Comparison of ENCODE assay signal across 29 cellular contexts in the genomic region with DNA sequence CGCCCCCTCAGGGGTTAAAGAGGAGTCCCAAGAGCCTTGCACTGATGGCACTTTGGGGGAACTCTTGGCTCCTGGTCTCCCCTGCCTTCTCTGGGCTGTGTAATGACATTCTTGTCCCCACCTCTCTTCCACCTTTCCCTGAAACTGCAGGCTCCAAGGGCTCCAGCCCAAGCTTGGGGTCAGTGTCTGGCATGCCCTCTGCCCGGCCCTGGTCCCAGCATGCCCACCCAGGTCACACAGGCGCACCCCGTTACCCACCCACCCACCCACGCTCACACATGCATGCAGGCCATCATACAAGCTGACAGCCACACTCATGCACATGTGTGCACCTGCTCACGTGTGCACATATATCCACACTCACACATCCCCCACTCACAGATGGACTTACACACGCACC. TPM values are rescaled to one million over a fixed set of nuclear protein-coding genes. Genes with fewer than 3 reads are reported as not detected.
A peak's percentile ranks its signal among the peaks of the same experiment; 100 is the strongest.
DNase-seq lines count a peak whose midpoint lies in the region; ATAC-seq, FAIRE-seq and TF ChIP-seq lines count a peak whose summit lies in the region.
"Had no signal": no experiment of that assay in that cellular context is flagged by ENCODE, and none has a peak within 500 bp of the region (broad histone marks: within the 10 kb centered on the region; RNA-seq: fewer than 3 reads in every experiment).

No MANE protein-coding gene starts in this region.

- H3K18ac ChIP-seq in neuronal stem cell (ENCODE audit: low read length), result no peak overlapping the region

- H2AK5ac ChIP-seq in neuronal stem cell (ENCODE audit: low read depth, low read length), result no peak overlapping the region

- H3K27me3 Mint-ChIP-seq in type B pancreatic cell, result peaks cover 21% of the 10 kb centered on the region

- in situ Hi-C loops in HepG2 (cut with HindIII; ENCODE audit: extremely low pct_ligation_motif_present, low pct_unique_long_range_greater_than_20kb), result no loop called here
- in situ Hi-C loops in K562 (cut with MboI), result no loop called here

- TF ChIP-seq EP300 in HepG2 (IDR thresholded peaks at IDR 0.05; ENCODE audit: low read depth in 2 of 2, low read length in 2 of 2) (no peak), HepG2 (CRISPR knock-in tag; IDR thresholded peaks at IDR 0.05; ENCODE audit: borderline replicate concordance) (no peak), K562 (IDR thresholded peaks at IDR 0.05; ENCODE audit: low read length) (no peak)

- H3K27me3 ChIP-seq in HepG2 (ENCODE audit: control insufficient read depth in 1 of 2, insufficient read depth in 2 of 2, low read length in 2 of 2) (peaks cover under 1 to 34% of the 10 kb centered on the region in 2 experiments; a peak in 3 of 5 replicates), right lobe of liver (no peaks in the 10 kb centered on the region), K562 (ENCODE audit: control insufficient read depth in 2 of 2, insufficient read depth in 2 of 2, low read length in 2 of 2) (no peaks in the 10 kb centered on the region), neuronal stem cell (ENCODE audit: control insufficient read depth in 3 of 3, insufficient read depth in 3 of 3, low read depth in 1 of 3, low read length in 3 of 3) (no peaks in the 10 kb centered on the region)
- H3K27me3 ChIP-seq: SJCRH30 had no signal

- peaks cover 15% of the 10 kb centered on the region for H3K4me1 ChIP-seq in HepG2 (ENCODE audit: insufficient read depth, low read length)
- no peaks in the 10 kb centered on the region for H3K4me1 ChIP-seq in right lobe of liver
- H3K4me1 ChIP-seq in K562 (replicated peaks in 1 of 2; ENCODE audit: control insufficient read depth in 2 of 2, insufficient read depth in 2 of 2, low read length in 2 of 2), result peaks cover 25 to 28% of the 10 kb centered on the region in 2 experiments
- H3K4me1 ChIP-seq in neuronal stem cell (ENCODE audit: control insufficient read depth in 2 of 2, insufficient read depth in 1 of 2, low read depth in 1 of 2, low read length in 2 of 2), result peaks cover 0 to 14% of the 10 kb centered on the region in 2 donors
- H3K4me1 ChIP-seq: HAP-1, SJCRH30 had no signal

- H4K91ac ChIP-seq in neuronal stem cell (ENCODE audit: low read depth, low read length, poor library complexity), result no peak overlapping the region

- peak; percentile 9; the same call in 2 of the 3 replicates for ATAC-seq in HepG2
- ATAC-seq in right lobe of liver, result no peak
- no peak for ATAC-seq in K562
- no peak for ATAC-seq in HG03432 (IDR thresholded peaks at IDR 0.05; ENCODE audit: unreplicated experiment)
- ATAC-seq: Right ventricle myocardium inferior, SK-N-SH treated with all-trans-retinoic acid at 6 μM for 48 hours had no signal

- no peak overlapping the region for H3K27ac Mint-ChIP-seq in type B pancreatic cell
- H3K27ac Mint-ChIP-seq: CD4-positive, alpha-beta T cell had no signal

- H2BK120ac ChIP-seq in neuronal stem cell (ENCODE audit: low read depth, low read length), result no peak overlapping the region

- H3K4me2 ChIP-seq in HepG2 (ENCODE audit: low read depth, low read length), result peak overlapping the region; percentile 54; the same call in 1 of the 2 replicates
- H3K4me2 ChIP-seq in K562 (ENCODE audit: insufficient read depth, low read length), result no peak overlapping the region
- H3K4me2 ChIP-seq in neuronal stem cell (ENCODE audit: insufficient read depth, low read length, poor library complexity, severe bottlenecking), result no peak overlapping the region
- H3K4me2 ChIP-seq: PC-9 had no signal

- no peaks in the 10 kb centered on the region for H3K79me2 ChIP-seq in HepG2 (ENCODE audit: insufficient read depth, low read length)
- H3K79me2 ChIP-seq in K562 (ENCODE audit: control insufficient read depth, insufficient read depth, low read length), result no peaks in the 10 kb centered on the region

- H3K9me3 Mint-ChIP-seq in type B pancreatic cell, result no peaks in the 10 kb centered on the region
- H3K9me3 Mint-ChIP-seq: CD4-positive, alpha-beta T cell had no signal

- no peaks in the 10 kb centered on the region for H3K79me1 ChIP-seq in neuronal stem cell (ENCODE audit: low read depth, low read length)

- TF ChIP-seq RAD21 in HepG2 (CRISPR knock-in tag; IDR thresholded peaks at IDR 0.05), result no peak
- TF ChIP-seq RAD21 in K562 (CRISPR knock-in tag; conservative IDR thresholded peaks at IDR 0.05 in 1 of 2, IDR thresholded peaks at IDR 0.05 in 1 of 2), result no peak

- no peaks in the 10 kb centered on the region for H3K36me3 ChIP-seq in HepG2 (replicated peaks in 1 of 2; ENCODE audit: control insufficient read depth in 1 of 2, insufficient read depth in 2 of 2, low read length in 2 of 2)
- H3K36me3 ChIP-seq in right lobe of liver, result no peaks in the 10 kb centered on the region
- H3K36me3 ChIP-seq in K562 (ENCODE audit: control insufficient read depth, insufficient read depth, low read length), result no peaks in the 10 kb centered on the region
- H3K36me3 ChIP-seq in neuronal stem cell (replicated peaks in 1 of 2; ENCODE audit: control insufficient read depth in 2 of 2, insufficient read depth in 2 of 2, low read length in 2 of 2), result no peaks in the 10 kb centered on the region
- H3K36me3 ChIP-seq: HAP-1, SJCRH30 had no signal

- FAIRE-seq in HepG2 (lab: Jason Lieb, UNC) (no peak), K562 (lab: Jason Lieb, UNC) (no peak)
- FAIRE-seq: G401.6 had no signal

- intact Hi-C loops in HepG2 (cut with micrococcal nuclease; ENCODE audit: unreplicated experiment), result no loop called here
- intact Hi-C loops in right lobe of liver (cut with DNase I), result no loop called here
- intact Hi-C loops in K562 (cut with micrococcal nuclease), result no loop called here

- CTCF ChIA-PET in HepG2 (lab: Yijun Ruan, JAX; ENCODE audit: low intra/inter-chr PET ratio, low total read pairs) (no interaction called here), K562 (lab: Yijun Ruan, JAX; ENCODE audit: low intra/inter-chr PET ratio) (no interaction called here)

- H3K9me3 ChIP-seq in HepG2 (ENCODE audit: low read length) (no peaks in the 10 kb centered on the region), right lobe of liver (no peaks in the 10 kb centered on the region), K562 (replicated peaks; ENCODE audit: control insufficient read depth, insufficient read depth, low read depth, low read length) (peaks cover 1% of the 10 kb centered on the region; the same call in 1 of the 2 replicates), neuronal stem cell (replicated peaks in 1 of 2; ENCODE audit: control insufficient read depth in 2 of 2, insufficient read depth in 1 of 2, low read depth in 1 of 2, low read length in 2 of 2) (peaks cover 0 to under 1% of the 10 kb centered on the region in 2 donors)
- H3K9me3 ChIP-seq: Caco-2, HAP-1, SJCRH30 had no signal

- H3K23ac ChIP-seq in neuronal stem cell (ENCODE audit: low read depth, low read length, poor library complexity), result no peak overlapping the region

- no peak overlapping the region for H4K8ac ChIP-seq in neuronal stem cell (ENCODE audit: low read depth, low read length)

- no peak for DNase-seq in HepG2 (ENCODE audit: low spot score)
- no peak for DNase-seq in right lobe of liver
- DNase-seq in K562 (ENCODE audit: extremely low read depth in 1 of 4, low spot score in 3 of 4), result no peak
- DNase-seq in neuronal stem cell (ENCODE audit: low spot score), result no peak
- DNase-seq in type B pancreatic cell (ENCODE audit: extremely low spot score, unreplicated experiment), result peak; percentile 58
- DNase-seq in COLO829 (ENCODE audit: low spot score), result no peak
- DNase-seq in pons (ENCODE audit: low spot score), result no peak
- DNase-seq: Caco-2; CD4-positive, alpha-beta T cell; GOT3; KG1; NCI-H1048; NCI-H1417 treated with DMSO at 0.1 percent for 48 hours; NCI-H1694 treated with DMSO at 0.1 percent for 48 hours; NCI-H2081; NCI-H2227 treated with DMSO at 0.1 percent for 48 hours; NCI-H526 treated with DMSO at 0.1 percent for 48 hours; SJCRH30 had no signal

- 24% methylated on average over 7 of the region's 7 CpGs for WGBS in HepG2 (ENCODE audit: low lambda C conversion rate)
- WGBS in right lobe of liver (ENCODE audit: insufficient coverage, low coverage, low lambda C conversion rate, missing lambda C conversion rate), result 83% methylated on average over 1 of the region's 7 CpGs
- WGBS in K562 (ENCODE audit: insufficient coverage, low coverage, missing lambda C conversion rate), result 97% methylated on average over 3 of the region's 7 CpGs
- no CpG with 5 or more reads among the region's 7 CpGs for WGBS in neuronal stem cell (ENCODE audit: extremely low coverage in 2 of 2, insufficient read length in 2 of 2, insufficient replicate concordance in 1 of 2), 2 donors

- H3K4ac ChIP-seq in neuronal stem cell (ENCODE audit: low read length), result no peak overlapping the region

- no peaks in the 10 kb centered on the region for H3K36me3 Mint-ChIP-seq in type B pancreatic cell

- H4K20me1 ChIP-seq in HepG2 (ENCODE audit: insufficient read depth, low read length), result no peaks in the 10 kb centered on the region
- H4K20me1 ChIP-seq in K562 (replicated peaks; ENCODE audit: control insufficient read depth, insufficient read depth, low read length), result no peaks in the 10 kb centered on the region

- no peak overlapping the region for H3K27ac ChIP-seq in HepG2 (ENCODE audit: extremely low read length, insufficient read depth, low read length)
- H3K27ac ChIP-seq in right lobe of liver, result no peak overlapping the region
- H3K27ac ChIP-seq in K562 (ENCODE audit: extremely low read depth, low read depth, low read length), result no peak overlapping the region
- no peak overlapping the region for H3K27ac ChIP-seq in neuronal stem cell (replicated peaks; ENCODE audit: low read length)
- H3K27ac ChIP-seq: PC-9, SJCRH30 had no signal

- no peak overlapping the region for H2BK12ac ChIP-seq in neuronal stem cell (ENCODE audit: low read length)

- no peak for TF ChIP-seq POLR2A in HepG2 (IDR thresholded peaks at IDR 0.05; ENCODE audit: insufficient read depth in 1 of 2, low read depth in 2 of 2, low read length in 2 of 2)
- TF ChIP-seq POLR2A in right lobe of liver (IDR thresholded peaks at IDR 0.05), result no peak
- no peak for TF ChIP-seq POLR2A in K562 (conservative IDR thresholded peaks at IDR 0.05)

- TF ChIP-seq CTCF in HepG2 (CRISPR knock-in tag; IDR thresholded peaks at IDR 0.05) (no peak), right lobe of liver (IDR thresholded peaks at IDR 0.05) (no peak), K562 (IDR thresholded peaks at IDR 0.05 in 2 of 3, conservative IDR thresholded peaks at IDR 0.05 in 1 of 3; ENCODE audit: insufficient read depth in 2 of 3, low read depth in 1 of 3, low read length in 3 of 3) (no peak), type B pancreatic cell (conservative IDR thresholded peaks at IDR 0.05) (no peak)

- H2BK15ac ChIP-seq in neuronal stem cell (ENCODE audit: low read length), result no peak overlapping the region

- H3K4me3 Mint-ChIP-seq in type B pancreatic cell, result no peak overlapping the region
- H3K4me3 Mint-ChIP-seq: CD4-positive, alpha-beta T cell had no signal

- peaks cover 8% of the 10 kb centered on the region for H3K4me1 Mint-ChIP-seq in type B pancreatic cell (ENCODE audit: unreplicated experiment)

- H3K9me1 ChIP-seq in K562 (ENCODE audit: control insufficient read depth, insufficient read depth, low read length), result no peaks in the 10 kb centered on the region

- H3K14ac ChIP-seq in neuronal stem cell (ENCODE audit: low read length), result no peak overlapping the region

- H3K9ac ChIP-seq in HepG2 (ENCODE audit: insufficient read depth, low read depth, low read length), result no peak overlapping the region
- H3K9ac ChIP-seq in K562 (ENCODE audit: insufficient read depth in 1 of 2, low read depth in 2 of 2, low read length in 2 of 2), result peak overlapping the region in 1 of 2 experiments; percentile 59; a peak in 1 of 4 replicates
- H3K9ac ChIP-seq in neuronal stem cell (ENCODE audit: low read depth, low read length, poor library complexity), result no peak overlapping the region

- POLR2A ChIA-PET in HepG2 (lab: Yijun Ruan, JAX) (interaction anchor here (0.6 to 1.3 kb wide), 4 partner anchors 11 to 113 kb away, joined by 3 to 7 read pairs (median 4); no protein-coding TSS in a partner anchor), K562 (lab: Yijun Ruan, JAX) (interaction anchor here (0.7 to 1.9 kb wide), 3 partner anchors 30 to 87 kb away, joined by 3 to 7 read pairs (median 3); no protein-coding TSS in a partner anchor)

- H3K4me3 ChIP-seq in HepG2 (replicated peaks in 1 of 3; ENCODE audit: insufficient read depth in 1 of 3, low read depth in 2 of 3, low read length in 3 of 3), result no peak overlapping the region
- H3K4me3 ChIP-seq in right lobe of liver, result no peak overlapping the region
- H3K4me3 ChIP-seq in K562, result no peak overlapping the region
- no peak overlapping the region for H3K4me3 ChIP-seq in neuronal stem cell (ENCODE audit: low read length in 2 of 2)
- H3K4me3 ChIP-seq: HAP-1, PC-9, SJCRH30 had no signal

- BruUV-seq in HepG2 (replicated peaks; lab: Mats Ljungman, UMichigan), result no TSS peak
- BruUV-seq in K562 (replicated peaks; lab: Mats Ljungman, UMichigan), result no TSS peak

- H2AFZ ChIP-seq in HepG2 (ENCODE audit: low read length), result no peak overlapping the region
- H2AFZ ChIP-seq in K562 (ENCODE audit: low read depth, low read length), result 0 out of 2 replicates have a peak overlapping the region, but pooled peaks have one; percentile 74
- peak overlapping the region; percentile 92 for H2AFZ ChIP-seq in neuronal stem cell (ENCODE audit: low read length)
- H2AFZ ChIP-seq: PC-9 had no signal

- H2BK5ac ChIP-seq in neuronal stem cell (ENCODE audit: low read length), result no peak overlapping the region

RNA-seq across cellular contexts. Expression of a gene that starts 6.9 kb away (rescaled TPM):
- total RNA-seq in HepG2 (2016; rRNA removed; fragmentation: Illumina TruSeq; extraction: Trizol) (2.4 and 4.2 TPM in 2 replicates), right lobe of liver (not detected), K562 (2014; rRNA removed) (0.94 and 1.0 TPM in 2 replicates), K562 (2014; rRNA removed; fragmentation: Illumina TruSeq; extraction: Trizol) (0.44 and 2.3 TPM in 2 replicates), K562 (2015; rRNA removed; fragmentation: Illumina TruSeq; extraction: Trizol) (0.45 and 0.65 TPM in 2 replicates), K562 (2021) (4.7 and 6.8 TPM in 2 replicates), type B pancreatic cell (ENCODE audit: low replicate concordance) (not detected in 2 replicates)
- 0.30 and 0.35 TPM in 2 replicates for total RNA-seq in HepG2 (2016; cell fraction: cytosol; rRNA removed; fragmentation: Illumina TruSeq; extraction: Trizol; ENCODE audit: low read depth)
- 0.24 and 3.4 TPM in 2 replicates for total RNA-seq in HepG2 (2016; cell fraction: insoluble cytoplasmic fraction; rRNA removed; fragmentation: Illumina TruSeq; extraction: Trizol)
- 2.8 and 6.4 TPM in 2 replicates for total RNA-seq in HepG2 (2016; cell fraction: membrane; rRNA removed; fragmentation: Illumina TruSeq; extraction: Trizol)
- total RNA-seq in HepG2 (2016; cell fraction: nucleus; rRNA removed; fragmentation: Illumina TruSeq; extraction: Trizol), result 2.9 and 7.5 TPM in 2 replicates
- polyA plus RNA-seq in HepG2 (2011; rRNA removed) (0.04 and 0.07 TPM in 2 replicates), K562 (2011; rRNA removed) (3.4 and 6.9 TPM in 2 replicates), K562 (2014; fragmentation: Illumina TruSeq; extraction: Trizol) (0.56 and 1.8 TPM in 2 replicates), K562 (2014; fragmentation: Nextera tagmentation; extraction: Ambion mirVana) (1 to 10 TPM; 2.5 to 2.8 TPM), K562 (2014; rRNA removed) (1.6 and 5.0 TPM in 2 replicates)
- polyA plus RNA-seq in HepG2 (2011; cell fraction: cytosol; rRNA removed), result not detected in 2 replicates
- 0.14 TPM in 2 replicates for polyA plus RNA-seq in HepG2 (2011; cell fraction: nucleus; rRNA removed)
- 0.30 TPM in 1 of 2 replicates, not detected in the other for polyA plus RNA-seq in HepG2 (2012)
- 0.94 and 5.4 TPM in 2 replicates for polyA plus RNA-seq in HepG2 (2016; cell fraction: cytosol; fragmentation: Illumina TruSeq; extraction: Trizol; ENCODE audit: low read depth)
- 0.35 and 2.3 TPM in 2 replicates for polyA plus RNA-seq in HepG2 (2016; cell fraction: insoluble cytoplasmic fraction; fragmentation: Illumina TruSeq; extraction: Trizol; ENCODE audit: low read depth)
- polyA plus RNA-seq in HepG2 (2016; cell fraction: membrane; fragmentation: Illumina TruSeq; extraction: Trizol; ENCODE audit: low read depth), result 0.14 and 0.24 TPM in 2 replicates
- 0.69 and 1.0 TPM in 2 replicates for polyA plus RNA-seq in HepG2 (2016; cell fraction: nucleus; fragmentation: Illumina TruSeq; extraction: Trizol; ENCODE audit: insufficient read depth, low read depth)
- polyA minus RNA-seq in HepG2 (2011; rRNA and poly(A)+ RNA removed; ENCODE audit: low replicate concordance), result not detected in 2 replicates
- polyA minus RNA-seq in HepG2 (2011; cell fraction: cytosol; rRNA and poly(A)+ RNA removed), result not detected in 2 replicates
- polyA minus RNA-seq in HepG2 (2011; cell fraction: nucleus; rRNA and poly(A)+ RNA removed), result 1.7 TPM in 1 of 2 replicates, not detected in the other
- total RNA-seq in K562 (2011; cell fraction: chromatin; rRNA removed; ENCODE audit: low replicate concordance), result 26.6 and 60.2 TPM in 2 replicates
- total RNA-seq in K562 (2011; cell fraction: nucleolus; rRNA removed), result 32.0 and 34.7 TPM in 2 replicates
- 22.7 and 29.8 TPM in 2 replicates for total RNA-seq in K562 (2011; cell fraction: nucleoplasm; rRNA removed)
- 0.65 and 1.6 TPM in 2 replicates for polyA plus RNA-seq in K562 (2011; cell fraction: cytosol; rRNA removed)
- polyA plus RNA-seq in K562 (2011; cell fraction: nucleus; rRNA removed), result 39.8 and 97.5 TPM in 2 replicates
- polyA plus RNA-seq in K562 (2012), result 1.3 and 9.4 TPM in 2 replicates
- polyA minus RNA-seq in K562 (2011; rRNA and poly(A)+ RNA removed), result 0.36 and 2.7 TPM in 2 replicates
- 8.7 TPM in 1 of 2 replicates, not detected in the other for polyA minus RNA-seq in K562 (2011; cell fraction: cytosol; rRNA and poly(A)+ RNA removed)
- polyA minus RNA-seq in K562 (2011; cell fraction: nucleus; rRNA and poly(A)+ RNA removed), result 6.9 and 15.8 TPM in 2 replicates
- not detected for polyA plus RNA-seq in neuronal stem cell (2013, experiment 1 of 2)
- not detected for polyA plus RNA-seq in neuronal stem cell (2013, experiment 2 of 2)
- total RNA-seq: A172; CD4-positive, alpha-beta T cell; HT1080; NCI-H460; Right ventricle myocardium inferior; RPMI7951; SJCRH30 had no signal
- polyA plus RNA-seq: BJ had no signal

RNA-seq across cellular contexts. Expression of a gene that starts 50.5 kb away (rescaled TPM):
- total RNA-seq in HepG2 (2016; rRNA removed; fragmentation: Illumina TruSeq; extraction: Trizol), result 9.5 and 21.5 TPM in 2 replicates
- total RNA-seq in HepG2 (2016; cell fraction: cytosol; rRNA removed; fragmentation: Illumina TruSeq; extraction: Trizol; ENCODE audit: low read depth), result 1.4 and 1.7 TPM in 2 replicates
- total RNA-seq in HepG2 (2016; cell fraction: insoluble cytoplasmic fraction; rRNA removed; fragmentation: Illumina TruSeq; extraction: Trizol), result 10.3 and 20.5 TPM in 2 replicates
- 5.6 and 6.5 TPM in 2 replicates for total RNA-seq in HepG2 (2016; cell fraction: membrane; rRNA removed; fragmentation: Illumina TruSeq; extraction: Trizol)
- 13.3 and 18.2 TPM in 2 replicates for total RNA-seq in HepG2 (2016; cell fraction: nucleus; rRNA removed; fragmentation: Illumina TruSeq; extraction: Trizol)
- polyA plus RNA-seq in HepG2 (2011; rRNA removed), result 3.9 and 7.1 TPM in 2 replicates
- 3.0 and 3.4 TPM in 2 replicates for polyA plus RNA-seq in HepG2 (2011; cell fraction: cytosol; rRNA removed)
- polyA plus RNA-seq in HepG2 (2011; cell fraction: nucleus; rRNA removed), result 2.3 and 2.6 TPM in 2 replicates
- 5.5 and 10.6 TPM in 2 replicates for polyA plus RNA-seq in HepG2 (2012)
- polyA plus RNA-seq in HepG2 (2016; cell fraction: cytosol; fragmentation: Illumina TruSeq; extraction: Trizol; ENCODE audit: low read depth), result 0.46 and 0.79 TPM in 2 replicates
- polyA plus RNA-seq in HepG2 (2016; cell fraction: insoluble cytoplasmic fraction; fragmentation: Illumina TruSeq; extraction: Trizol; ENCODE audit: low read depth), result 15.6 and 16.8 TPM in 2 replicates
- polyA plus RNA-seq in HepG2 (2016; cell fraction: membrane; fragmentation: Illumina TruSeq; extraction: Trizol; ENCODE audit: low read depth), result 2.4 and 2.7 TPM in 2 replicates
- polyA plus RNA-seq in HepG2 (2016; cell fraction: nucleus; fragmentation: Illumina TruSeq; extraction: Trizol; ENCODE audit: insufficient read depth, low read depth), result 10.7 and 13.0 TPM in 2 replicates
- polyA minus RNA-seq in HepG2 (2011; rRNA and poly(A)+ RNA removed; ENCODE audit: low replicate concordance), result 6.2 and 8.6 TPM in 2 replicates
- 5.6 and 8.0 TPM in 2 replicates for polyA minus RNA-seq in HepG2 (2011; cell fraction: cytosol; rRNA and poly(A)+ RNA removed)
- polyA minus RNA-seq in HepG2 (2011; cell fraction: nucleus; rRNA and poly(A)+ RNA removed), result 13.3 and 20.0 TPM in 2 replicates
- 1 to 10 TPM in 2 of 6 experiments, under 1 TPM in 4; 0.20 to 1.4 (median 0.66) TPM for total RNA-seq in right lobe of liver
- 12.0 and 31.2 TPM in 2 replicates for total RNA-seq in K562 (2011; cell fraction: chromatin; rRNA removed; ENCODE audit: low replicate concordance)
- total RNA-seq in K562 (2011; cell fraction: nucleolus; rRNA removed), result 9.5 and 10.3 TPM in 2 replicates
- total RNA-seq in K562 (2011; cell fraction: nucleoplasm; rRNA removed), result 20.5 and 28.5 TPM in 2 replicates
- 10.4 and 12.3 TPM in 2 replicates for total RNA-seq in K562 (2014; rRNA removed)
- 14.2 and 16.9 TPM in 2 replicates for total RNA-seq in K562 (2014; rRNA removed; fragmentation: Illumina TruSeq; extraction: Trizol)
- 11.5 and 12.1 TPM in 2 replicates for total RNA-seq in K562 (2015; rRNA removed; fragmentation: Illumina TruSeq; extraction: Trizol)
- 17.6 and 18.6 TPM in 2 replicates for total RNA-seq in K562 (2021)
- polyA plus RNA-seq in K562 (2011; rRNA removed), result 15.8 and 18.5 TPM in 2 replicates
- polyA plus RNA-seq in K562 (2011; cell fraction: cytosol; rRNA removed), result 2.9 and 6.0 TPM in 2 replicates
- 7.2 and 9.8 TPM in 2 replicates for polyA plus RNA-seq in K562 (2011; cell fraction: nucleus; rRNA removed)
- 12.2 and 19.9 TPM in 2 replicates for polyA plus RNA-seq in K562 (2012)
- 20.3 and 21.9 TPM in 2 replicates for polyA plus RNA-seq in K562 (2014; fragmentation: Illumina TruSeq; extraction: Trizol)
- 10 to 100 TPM; 14.1 to 14.9 TPM for polyA plus RNA-seq in K562 (2014; fragmentation: Nextera tagmentation; extraction: Ambion mirVana)
- 10.9 and 13.2 TPM in 2 replicates for polyA plus RNA-seq in K562 (2014; rRNA removed)
- polyA minus RNA-seq in K562 (2011; rRNA and poly(A)+ RNA removed), result 21.9 and 31.4 TPM in 2 replicates
- polyA minus RNA-seq in K562 (2011; cell fraction: cytosol; rRNA and poly(A)+ RNA removed), result 4.9 and 6.4 TPM in 2 replicates
- polyA minus RNA-seq in K562 (2011; cell fraction: nucleus; rRNA and poly(A)+ RNA removed), result 12.3 and 21.2 TPM in 2 replicates
- polyA plus RNA-seq in neuronal stem cell (2013, experiment 1 of 2), result 28.3 TPM
- polyA plus RNA-seq in neuronal stem cell (2013, experiment 2 of 2), result 30.0 TPM
- total RNA-seq in type B pancreatic cell (ENCODE audit: low replicate concordance), result 9.7 and 25.4 TPM in 2 replicates
